In the genomic region with DNA sequence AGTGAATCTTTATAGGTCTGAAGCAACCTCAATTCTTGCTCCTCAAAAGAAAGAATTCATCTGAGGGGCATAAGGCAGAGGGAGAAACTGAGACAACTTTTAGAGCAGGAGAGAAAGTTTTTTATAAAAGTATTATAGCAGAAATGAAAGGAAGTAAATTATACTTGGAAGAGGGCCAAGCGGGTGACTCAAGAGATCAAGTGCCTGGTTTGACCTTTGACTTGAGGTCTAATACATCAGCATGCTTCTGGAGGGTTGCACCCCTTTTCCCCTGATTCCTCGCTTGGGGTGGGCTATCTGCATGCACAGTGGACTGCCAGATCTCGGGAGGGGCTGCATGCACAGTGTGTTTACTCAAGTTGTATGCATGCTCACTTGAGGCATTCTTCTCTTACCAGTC, we compare ENCODE assay signal across 22 cellular contexts.
A peak's percentile ranks its signal among the peaks of the same experiment; 100 is the strongest.
DNase-seq lines count a peak whose midpoint lies in the region; ATAC-seq, FAIRE-seq and TF ChIP-seq lines count a peak whose summit lies in the region.
"Had no signal": no experiment of that assay in that cellular context is flagged by ENCODE, and none has a peak within 500 bp of the region (broad histone marks: within the 10 kb centered on the region; RNA-seq: fewer than 3 reads in every experiment).

No MANE protein-coding gene starts in this region.

- TF ChIP-seq CTCF in bronchial epithelial cell (IDR thresholded peaks at IDR 0.05; ENCODE audit: insufficient read depth, low read length, severe bottlenecking) (no peak), mucosa of descending colon (IDR thresholded peaks at IDR 0.05) (no peak), testis (IDR thresholded peaks at IDR 0.05) (no peak), WTC11 (IDR thresholded peaks at IDR 0.05) (no peak)

- intact Hi-C loops in mucosa of descending colon (cut with DNase I, micrococcal nuclease) (no loop called here), testis (cut with DNase I; ENCODE audit: low total_unique reads) (no loop called here)
- intact Hi-C loops in activated naive CD4-positive, alpha-beta T cell treated with anti-CD3 and anti-CD28 coated beads for 36 hours (cut with micrococcal nuclease), result no loop called here

- H3K36me3 ChIP-seq in bronchial epithelial cell (ENCODE audit: control insufficient read depth, insufficient read depth, low read length) (no peaks in the 10 kb centered on the region), mucosa of descending colon (ENCODE audit: low read depth) (no peaks in the 10 kb centered on the region), testis (ENCODE audit: low read depth, missing control alignments) (no peaks in the 10 kb centered on the region)
- H3K36me3 ChIP-seq: BE2C had no signal

- no peak overlapping the region for H3K27ac Mint-ChIP-seq in activated naive CD4-positive, alpha-beta T cell treated with anti-CD3 and anti-CD28 coated beads for 36 hours
- no peak overlapping the region for H3K27ac Mint-ChIP-seq in WTC11
- H3K27ac Mint-ChIP-seq: CD4-positive, CD25-positive, alpha-beta regulatory T cell; CD8-positive, alpha-beta memory T cell; HFFc6; IgD-negative memory B cell had no signal

- ATAC-seq in mucosa of descending colon (peak; percentile 56), WTC11 (no peak)
- ATAC-seq: HCT116, HepG2 had no signal

- H3K27me3 Mint-ChIP-seq in activated naive CD4-positive, alpha-beta T cell treated with anti-CD3 and anti-CD28 coated beads for 36 hours (ENCODE audit: low read depth), result no peaks in the 10 kb centered on the region
- H3K27me3 Mint-ChIP-seq in WTC11 (ENCODE audit: low read depth), result no peaks in the 10 kb centered on the region
- H3K27me3 Mint-ChIP-seq: CD4-positive, CD25-positive, alpha-beta regulatory T cell; CD8-positive, alpha-beta memory T cell; IgD-negative memory B cell had no signal

- H3K4me3 ChIP-seq in bronchial epithelial cell (ENCODE audit: low read depth, low read length), result no peak overlapping the region
- H3K4me3 ChIP-seq in mucosa of descending colon, result no peak overlapping the region
- H3K4me3 ChIP-seq in testis, result no peak overlapping the region

- peaks cover 5% of the 10 kb centered on the region for H3K9me3 Mint-ChIP-seq in activated naive CD4-positive, alpha-beta T cell treated with anti-CD3 and anti-CD28 coated beads for 36 hours
- H3K9me3 Mint-ChIP-seq in WTC11, result peaks cover 42% of the 10 kb centered on the region
- H3K9me3 Mint-ChIP-seq: HFFc6 had no signal

- no peak for TF ChIP-seq POLR2A in testis (IDR thresholded peaks at IDR 0.05)

- no peaks in the 10 kb centered on the region for H3K4me1 Mint-ChIP-seq in activated naive CD4-positive, alpha-beta T cell treated with anti-CD3 and anti-CD28 coated beads for 36 hours (ENCODE audit: low read depth)
- H3K4me1 Mint-ChIP-seq in WTC11, result no peaks in the 10 kb centered on the region
- H3K4me1 Mint-ChIP-seq: CD4-positive, CD25-positive, alpha-beta regulatory T cell; CD8-positive, alpha-beta memory T cell; IgD-negative memory B cell had no signal

- peak; percentile 56 for DNase-seq in DMS53 (lab: John Stamatoyannopoulos, UW)
- peak; percentile 26 for DNase-seq in LoVo (ENCODE audit: low spot score)
- DNase-seq in bronchial epithelial cell (ENCODE audit: low read depth), result peak; percentile 8
- DNase-seq in mucosa of descending colon, result peak in 1 of 3 donors; percentile 9
- DNase-seq in testis, result no peak
- DNase-seq in activated naive CD4-positive, alpha-beta T cell treated with anti-CD3 and anti-CD28 coated beads for 36 hours, result no peak
- DNase-seq in WTC11 (ENCODE audit: low spot score), result no peak
- no peak for DNase-seq in cerebellar cortex (ENCODE audit: low spot score)
- DNase-seq: BE2C; C1 segment of cervical spinal cord; CD4-positive, CD25-positive, alpha-beta regulatory T cell; CD8-positive, alpha-beta memory T cell; COR-L47; DMS 273 treated with DMSO at 0.1 percent for 48 hours; DMS79; GF-D8; GOT3; H7; HFFc6 had no signal

- H3K9me3 ChIP-seq in mucosa of descending colon (no peaks in the 10 kb centered on the region), testis (no peaks in the 10 kb centered on the region)
- H3K9me3 ChIP-seq: BE2C had no signal

- no peaks in the 10 kb centered on the region for H3K27me3 ChIP-seq in bronchial epithelial cell (ENCODE audit: control insufficient read depth, insufficient read depth, low read length)
- H3K27me3 ChIP-seq in testis, result no peaks in the 10 kb centered on the region

- FAIRE-seq in bronchial epithelial cell (lab: Jason Lieb, UNC), result no peak
- FAIRE-seq: HepG2 had no signal

- H3K27ac ChIP-seq in testis, result no peak overlapping the region

- no peak overlapping the region for H3K4me3 Mint-ChIP-seq in activated naive CD4-positive, alpha-beta T cell treated with anti-CD3 and anti-CD28 coated beads for 36 hours
- H3K4me3 Mint-ChIP-seq in WTC11, result no peak overlapping the region
- H3K4me3 Mint-ChIP-seq: CD4-positive, CD25-positive, alpha-beta regulatory T cell; CD8-positive, alpha-beta memory T cell; IgD-negative memory B cell had no signal

- H3K36me3 Mint-ChIP-seq in activated naive CD4-positive, alpha-beta T cell treated with anti-CD3 and anti-CD28 coated beads for 36 hours (ENCODE audit: low read depth), result no peaks in the 10 kb centered on the region
- peaks cover 26% of the 10 kb centered on the region for H3K36me3 Mint-ChIP-seq in WTC11
- H3K36me3 Mint-ChIP-seq: CD4-positive, CD25-positive, alpha-beta regulatory T cell; CD8-positive, alpha-beta memory T cell; IgD-negative memory B cell had no signal

- WGBS in testis, 2 donors, result 80 to 84% methylated on average over 2 to 3 of the region's 3 CpGs

- H3K4me1 ChIP-seq in mucosa of descending colon (ENCODE audit: low read depth) (no peaks in the 10 kb centered on the region), testis (no peaks in the 10 kb centered on the region)
- H3K4me1 ChIP-seq: BE2C had no signal

- POLR2A ChIA-PET in WTC11 (lab: Charles Lee), result no interaction called here

- CTCF ChIA-PET in activated naive CD4-positive, alpha-beta T cell treated with anti-CD3 and anti-CD28 coated beads for 36 hours (lab: Charles Lee), result no interaction called here
- CTCF ChIA-PET in WTC11 (lab: Charles Lee), result no interaction called here

TF ChIP-seq in WTC11, 78 proteins besides CTCF, POLR2A, EP300 and RAD21 (continues in another document):
- TF ChIP-seq TEAD4 (CRISPR knock-in tag; IDR thresholded peaks at IDR 0.05) (no peak), FOXJ3 (CRISPR knock-in tag; IDR thresholded peaks at IDR 0.05; ENCODE audit: borderline replicate concordance) (no peak), ZNF232 (CRISPR knock-in tag; IDR thresholded peaks at IDR 0.05) (no peak), ZBTB21 (CRISPR knock-in tag; IDR thresholded peaks at IDR 0.05; ENCODE audit: borderline replicate concordance) (no peak), GRHL2 (CRISPR knock-in tag; IDR thresholded peaks at IDR 0.05; ENCODE audit: insufficient replicate concordance, severe bottlenecking) (no peak), ZNF263 (CRISPR knock-in tag; IDR thresholded peaks at IDR 0.05; ENCODE audit: low read depth) (no peak), FOXK1 (CRISPR knock-in tag; IDR thresholded peaks at IDR 0.05) (no peak), NR2C2 (CRISPR knock-in tag; IDR thresholded peaks at IDR 0.05) (no peak), ZNF317 (CRISPR knock-in tag; IDR thresholded peaks at IDR 0.05; ENCODE audit: borderline replicate concordance, low read depth) (no peak)
- TF ChIP-seq, protein P1, sequence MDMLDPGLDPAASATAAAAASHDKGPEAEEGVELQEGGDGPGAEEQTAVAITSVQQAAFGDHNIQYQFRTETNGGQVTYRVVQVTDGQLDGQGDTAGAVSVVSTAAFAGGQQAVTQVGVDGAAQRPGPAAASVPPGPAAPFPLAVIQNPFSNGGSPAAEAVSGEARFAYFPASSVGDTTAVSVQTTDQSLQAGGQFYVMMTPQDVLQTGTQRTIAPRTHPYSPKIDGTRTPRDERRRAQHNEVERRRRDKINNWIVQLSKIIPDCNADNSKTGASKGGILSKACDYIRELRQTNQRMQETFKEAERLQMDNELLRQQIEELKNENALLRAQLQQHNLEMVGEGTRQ (CRISPR knock-in tag; IDR thresholded peaks at IDR 0.05), result no peak
- TF ChIP-seq, protein P2, sequence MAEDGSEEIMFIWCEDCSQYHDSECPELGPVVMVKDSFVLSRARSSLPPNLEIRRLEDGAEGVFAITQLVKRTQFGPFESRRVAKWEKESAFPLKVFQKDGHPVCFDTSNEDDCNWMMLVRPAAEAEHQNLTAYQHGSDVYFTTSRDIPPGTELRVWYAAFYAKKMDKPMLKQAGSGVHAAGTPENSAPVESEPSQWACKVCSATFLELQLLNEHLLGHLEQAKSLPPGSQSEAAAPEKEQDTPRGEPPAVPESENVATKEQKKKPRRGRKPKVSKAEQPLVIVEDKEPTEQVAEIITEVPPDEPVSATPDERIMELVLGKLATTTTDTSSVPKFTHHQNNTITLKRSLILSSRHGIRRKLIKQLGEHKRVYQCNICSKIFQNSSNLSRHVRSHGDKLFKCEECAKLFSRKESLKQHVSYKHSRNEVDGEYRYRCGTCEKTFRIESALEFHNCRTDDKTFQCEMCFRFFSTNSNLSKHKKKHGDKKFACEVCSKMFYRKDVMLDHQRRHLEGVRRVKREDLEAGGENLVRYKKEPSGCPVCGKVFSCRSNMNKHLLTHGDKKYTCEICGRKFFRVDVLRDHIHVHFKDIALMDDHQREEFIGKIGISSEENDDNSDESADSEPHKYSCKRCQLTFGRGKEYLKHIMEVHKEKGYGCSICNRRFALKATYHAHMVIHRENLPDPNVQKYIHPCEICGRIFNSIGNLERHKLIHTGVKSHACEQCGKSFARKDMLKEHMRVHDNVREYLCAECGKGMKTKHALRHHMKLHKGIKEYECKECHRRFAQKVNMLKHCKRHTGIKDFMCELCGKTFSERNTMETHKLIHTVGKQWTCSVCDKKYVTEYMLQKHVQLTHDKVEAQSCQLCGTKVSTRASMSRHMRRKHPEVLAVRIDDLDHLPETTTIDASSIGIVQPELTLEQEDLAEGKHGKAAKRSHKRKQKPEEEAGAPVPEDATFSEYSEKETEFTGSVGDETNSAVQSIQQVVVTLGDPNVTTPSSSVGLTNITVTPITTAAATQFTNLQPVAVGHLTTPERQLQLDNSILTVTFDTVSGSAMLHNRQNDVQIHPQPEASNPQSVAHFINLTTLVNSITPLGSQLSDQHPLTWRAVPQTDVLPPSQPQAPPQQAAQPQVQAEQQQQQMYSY (CRISPR knock-in tag; IDR thresholded peaks at IDR 0.05), result no peak
- TF ChIP-seq, protein P3, sequence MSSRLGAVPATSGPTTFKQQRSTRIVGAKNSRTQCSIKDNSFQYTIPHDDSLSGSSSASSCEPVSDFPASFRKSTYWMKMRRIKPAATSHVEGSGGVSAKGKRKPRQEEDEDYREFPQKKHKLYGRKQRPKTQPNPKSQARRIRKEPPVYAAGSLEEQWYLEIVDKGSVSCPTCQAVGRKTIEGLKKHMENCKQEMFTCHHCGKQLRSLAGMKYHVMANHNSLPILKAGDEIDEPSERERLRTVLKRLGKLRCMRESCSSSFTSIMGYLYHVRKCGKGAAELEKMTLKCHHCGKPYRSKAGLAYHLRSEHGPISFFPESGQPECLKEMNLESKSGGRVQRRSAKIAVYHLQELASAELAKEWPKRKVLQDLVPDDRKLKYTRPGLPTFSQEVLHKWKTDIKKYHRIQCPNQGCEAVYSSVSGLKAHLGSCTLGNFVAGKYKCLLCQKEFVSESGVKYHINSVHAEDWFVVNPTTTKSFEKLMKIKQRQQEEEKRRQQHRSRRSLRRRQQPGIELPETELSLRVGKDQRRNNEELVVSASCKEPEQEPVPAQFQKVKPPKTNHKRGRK (CRISPR knock-in tag; IDR thresholded peaks at IDR 0.05; ENCODE audit: borderline replicate concordance), result no peak

Comparison
In these comparisons a context has a peak if more than half of its experiments do, and no peak if none do; other contexts are left out.
1. DNase-seq: peak in DMS53 (single experiment), LoVo (single experiment) and bronchial epithelial cell (single experiment); none in testis (single experiment), activated naive CD4-positive, alpha-beta T cell treated with anti-CD3 and anti-CD28 coated beads for 36 hours (single experiment), WTC11 (single experiment) and cerebellar cortex (single experiment).